ENCODE assay signal across 8 cellular contexts in the genomic region with DNA sequence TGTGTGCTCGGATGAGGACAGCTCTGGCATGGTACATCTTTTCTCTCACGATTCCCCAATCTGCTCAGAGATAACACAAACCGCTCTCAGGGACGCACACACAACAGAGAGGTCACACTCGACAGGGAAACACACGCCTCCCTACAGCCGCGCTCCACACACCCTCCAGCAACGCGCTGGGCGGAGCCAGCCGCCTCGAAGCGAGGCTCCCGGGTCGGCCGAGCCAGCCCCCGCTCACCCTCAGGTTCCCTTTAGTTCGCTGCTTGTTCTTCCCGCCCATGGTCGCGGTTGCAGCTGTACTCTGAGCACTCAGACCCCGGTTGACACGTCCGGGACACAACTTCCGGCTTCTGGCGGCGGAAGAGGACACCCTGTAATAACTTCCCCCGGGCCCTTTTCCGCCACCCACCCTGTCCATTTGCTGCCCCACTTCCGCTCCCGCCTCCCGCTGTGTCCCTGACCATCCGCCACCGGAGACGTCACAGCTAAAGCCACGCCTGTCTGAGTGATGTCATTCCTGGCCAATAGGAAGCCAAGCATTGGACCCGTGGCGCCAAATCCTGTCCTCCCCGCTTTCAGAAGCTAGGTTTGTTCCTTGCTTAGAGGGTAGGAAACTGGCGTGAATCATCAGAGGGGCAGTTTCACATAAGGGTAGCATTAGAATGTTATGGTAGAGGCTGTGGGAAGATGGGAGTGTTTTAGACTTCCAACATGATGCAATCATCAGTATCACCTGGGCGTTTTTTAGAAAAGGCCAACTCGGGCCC. TPM values are rescaled to one million over a fixed set of nuclear protein-coding genes. Genes with fewer than 3 reads are reported as not detected.
DNase-seq lines count a peak whose midpoint lies in the region; ATAC-seq and TF ChIP-seq lines count a peak whose summit lies in the region.

Gene LTN1, minus strand, starts transcription at position 352 of the 767 bp plus-strand sequence. Its CDS starts 72 bp downstream, at position 280.

- H3K27ac Mint-ChIP-seq in activated B cell treated with CpG ODN at 0.5 μM for 24 hours: peak within 1 kb of the TSS; percentile 94

- H3K9me3 Mint-ChIP-seq in activated B cell treated with CpG ODN at 0.5 μM for 24 hours: no peaks in the 10 kb centered on the region

- in situ Hi-C loops in GM18951 (cut with MboI; ENCODE audit: low sequenced_read_pairs, unreplicated experiment): no loop called here

- POLR2A ChIA-PET in activated B cell treated with CpG ODN at 0.5 μM for 24 hours (lab: Charles Lee): interaction anchor here (0.5 to 3.7 kb wide), 15 partner anchors 8 to 301 kb away, joined by 3 to 121 read pairs (median 6); partner anchors contain the start of genes CCT8, RWDD2B and USP16

- no peaks in the 10 kb centered on the region for H3K27me3 Mint-ChIP-seq in activated B cell treated with CpG ODN at 0.5 μM for 24 hours

- ATAC-seq in HG03196 (IDR thresholded peaks at IDR 0.05; ENCODE audit: unreplicated experiment) (peak; percentile 98), activated B cell treated with CpG ODN at 0.5 μM for 24 hours (ENCODE audit: low read depth) (peak; percentile 95)

- intact Hi-C loops in activated B cell treated with CpG ODN at 0.5 μM for 24 hours (cut with micrococcal nuclease): loop anchor here (1.0 to 5.0 kb wide), 7 partner anchors 10 to 308 kb away; partner anchors contain the start of genes CCT8, RWDD2B and USP16

- CTCF ChIA-PET in activated B cell treated with CpG ODN at 0.5 μM for 24 hours (lab: Charles Lee): interaction anchor here (1.2 to 1.7 kb wide), 2 partner anchors 10 to 32 kb away, joined by 3 to 5 read pairs; partner anchors contain the start of gene USP16

- peak within 1 kb of the TSS; percentile 96 for H3K4me3 Mint-ChIP-seq in activated B cell treated with CpG ODN at 0.5 μM for 24 hours

- TF ChIP-seq POLR2A in GM18951 (IDR thresholded peaks at IDR 0.05; ENCODE audit: extremely low read depth, insufficient read depth, insufficient read length): peak; percentile 86

- TF ChIP-seq CTCF in activated B cell treated with CpG ODN at 0.5 μM for 24 hours (IDR thresholded peaks at IDR 0.05): no peak

- DNase-seq in AG08395 (ENCODE audit: low spot score): peak; percentile 99
- peak; percentile 100 for DNase-seq in NCI-H345 (lab: John Stamatoyannopoulos, UW)
- peak; percentile 95 for DNase-seq in activated B cell treated with CpG ODN at 0.5 μM for 24 hours
- DNase-seq in central memory CD4-positive, alpha-beta T cell: peak; percentile 99
- peak; percentile 100 for DNase-seq in iris pigment epithelial cell (ENCODE audit: low read depth)
- peak; percentile 99 for DNase-seq in stimulated activated CD4-positive, alpha-beta T cell treated with anti-CD3 and anti-CD28 coated beads, Interleukin-12 subunit alpha, Interleukin-12 subunit beta, amount 100 ng/mL, for 24 hours (ENCODE audit: low read depth in 2 of 2)

- H3K36me3 Mint-ChIP-seq in activated B cell treated with CpG ODN at 0.5 μM for 24 hours (ENCODE audit: low read depth): peaks cover 14% of the 10 kb centered on the region

- peaks cover 39% of the 10 kb centered on the region for H3K4me1 Mint-ChIP-seq in activated B cell treated with CpG ODN at 0.5 μM for 24 hours

RNA-seq across cellular contexts. Expression of gene LTN1, which starts in this region (rescaled TPM):
- total RNA-seq in activated B cell treated with CpG ODN at 0.5 μM for 24 hours: 22.5 and 25.8 TPM in 2 replicates

Comparison
In these comparisons a context has a peak if more than half of its experiments do, and no peak if none do; other contexts are left out.
1. Peak in every context shown above with its lines: DNase-seq and ATAC-seq.